8 cellular contexts compared by ENCODE assay signal in genomic region chr11:842370-843002, GRCh38. TPM values are rescaled to one million over a fixed set of nuclear protein-coding genes. Genes with fewer than 3 reads are reported as not detected.
DNase-seq lines count a peak whose midpoint lies in the region; ATAC-seq and TF ChIP-seq lines count a peak whose summit lies in the region.

Gene POLR2L (minus strand): TSS chr11:842529. CDS start chr11:842508, 21 bp downstream.
Gene TSPAN4 (plus strand): TSS chr11:842852. CDS start chr11:850305, 7,453 bp downstream.

- TF ChIP-seq EP300 in upper lobe of left lung (IDR thresholded peaks at IDR 0.05): peak in 1 of 4 donors; percentile 53

- intact Hi-C loops in left cardiac atrium (cut with DNase I): no loop called here

- peak within 1 kb of the TSS; percentile 93 to 97 (median 94) for H3K27ac ChIP-seq in upper lobe of left lung

- 0% methylated on average over 20 of the region's 87 CpGs; no CpG with 5 or more reads in 1 of the 2 donors for WGBS in upper lobe of left lung, 2 donors

- no peaks in the 10 kb centered on the region for H3K27me3 Mint-ChIP-seq in T-helper 1 cell treated with Interleukin-12 subunit alpha and Interleukin-12 subunit beta and Interleukin-4 antibody, amounts not matched to agents 30 μg/mL and 1 μg/mL, for 36 hours (ENCODE audit: low read depth)
- peaks cover 3% of the 10 kb centered on the region for H3K27me3 Mint-ChIP-seq in progenitor cell of endocrine pancreas

- peak; percentile 99 for TF ChIP-seq POLR2A in GM10847 (IDR thresholded peaks at IDR 0.05; ENCODE audit: extremely low read depth, insufficient read length)
- TF ChIP-seq POLR2A in NB4 (IDR thresholded peaks at IDR 0.05; ENCODE audit: extremely low read depth, insufficient read length): peak; percentile 92
- TF ChIP-seq POLR2A in upper lobe of left lung (IDR thresholded peaks at IDR 0.05): peak in 3 of 4 donors; percentile 90 to 97 (median 96)

- peaks cover 2% of the 10 kb centered on the region for H3K36me3 Mint-ChIP-seq in T-helper 1 cell treated with Interleukin-12 subunit alpha and Interleukin-12 subunit beta and Interleukin-4 antibody, amounts not matched to agents 30 μg/mL and 1 μg/mL, for 36 hours (ENCODE audit: low read depth)
- H3K36me3 Mint-ChIP-seq in progenitor cell of endocrine pancreas (ENCODE audit: insufficient read depth): no peaks in the 10 kb centered on the region

- DNase-seq in HEK293T (ENCODE audit: extremely low spot score): peak; percentile 85
- peak; percentile 91 for DNase-seq in NB4 (ENCODE audit: low read depth)
- DNase-seq in amniotic epithelial cell (ENCODE audit: low read depth): peak; percentile 83
- DNase-seq in left cardiac atrium: peak; percentile 94
- peak; percentile 77 for DNase-seq in progenitor cell of endocrine pancreas (ENCODE audit: low spot score, unreplicated experiment)
- peak; percentile 91 to 98 for DNase-seq in upper lobe of left lung

- H3K36me3 ChIP-seq in upper lobe of left lung: peaks cover 20 to 34% (median 31%) of the 10 kb centered on the region in 4 donors

- H3K4me1 ChIP-seq in upper lobe of left lung: peaks cover 38 to 92% (median 63%) of the 10 kb centered on the region in 4 donors

- H3K4me3 Mint-ChIP-seq in T-helper 1 cell treated with Interleukin-12 subunit alpha and Interleukin-12 subunit beta and Interleukin-4 antibody, amounts not matched to agents 30 μg/mL and 1 μg/mL, for 36 hours: peak within 1 kb of the TSS; percentile 85
- peak within 1 kb of the TSS; percentile 84 for H3K4me3 Mint-ChIP-seq in progenitor cell of endocrine pancreas (ENCODE audit: low read depth)

- no peaks in the 10 kb centered on the region for H3K27me3 ChIP-seq in upper lobe of left lung

- POLR2A ChIA-PET in HEK293T (lab: Yijun Ruan, JAX): interaction anchor here (0.5 to 5.4 kb wide), 9 partner anchors 11 to 69 kb away, joined by 3 to 63 read pairs (median 3); partner anchors contain the start of genes CD151, CRACR2B, PNPLA2 and RPLP2

- peak within 1 kb of the TSS; percentile 89 for H3K4me3 ChIP-seq in NB4 (ENCODE audit: low read depth, low read length)
- H3K4me3 ChIP-seq in upper lobe of left lung: peak within 1 kb of the TSS; percentile 63 to 99 (median 92)

- H3K27ac Mint-ChIP-seq in T-helper 1 cell treated with Interleukin-12 subunit alpha and Interleukin-12 subunit beta and Interleukin-4 antibody, amounts not matched to agents 30 μg/mL and 1 μg/mL, for 36 hours: peak within 1 kb of the TSS; percentile 70
- H3K27ac Mint-ChIP-seq in progenitor cell of endocrine pancreas: peak within 1 kb of the TSS; percentile 92

- TF ChIP-seq CTCF in NB4 (IDR thresholded peaks at IDR 0.05; ENCODE audit: low read depth, low read length) (no peak), progenitor cell of endocrine pancreas (IDR thresholded peaks at IDR 0.05; ENCODE audit: unreplicated experiment) (no peak), upper lobe of left lung (IDR thresholded peaks at IDR 0.05) (peak in 4 of 6 experiments; percentile 24 to 50 (median 32))

- peak; percentile 52 to 53 for ATAC-seq in left cardiac atrium
- ATAC-seq in upper lobe of left lung (ENCODE audit: low FRiP score in 2 of 2): peak; percentile 41 to 78

- peaks cover 18% of the 10 kb centered on the region for H3K4me1 Mint-ChIP-seq in T-helper 1 cell treated with Interleukin-12 subunit alpha and Interleukin-12 subunit beta and Interleukin-4 antibody, amounts not matched to agents 30 μg/mL and 1 μg/mL, for 36 hours (ENCODE audit: low read depth)
- peaks cover 15% of the 10 kb centered on the region for H3K4me1 Mint-ChIP-seq in progenitor cell of endocrine pancreas (ENCODE audit: low read depth)

- H3K9me3 Mint-ChIP-seq in T-helper 1 cell treated with Interleukin-12 subunit alpha and Interleukin-12 subunit beta and Interleukin-4 antibody, amounts not matched to agents 30 μg/mL and 1 μg/mL, for 36 hours: no peaks in the 10 kb centered on the region
- H3K9me3 Mint-ChIP-seq in progenitor cell of endocrine pancreas (ENCODE audit: low read depth): no peaks in the 10 kb centered on the region

- CTCF ChIA-PET in HEK293T (lab: Yijun Ruan, JAX): interaction anchor here (0.5 to 1.4 kb wide), 3 partner anchors 8 to 204 kb away, joined by 3 to 4 read pairs (median 3); no protein-coding TSS in a partner anchor

- no peaks in the 10 kb centered on the region for H3K9me3 ChIP-seq in upper lobe of left lung

TF ChIP-seq in HEK293T, 16 proteins besides CTCF, POLR2A, EP300 and RAD21:
- no peak for TF ChIP-seq FOXA1 (IDR thresholded peaks at IDR 0.05)
- TF ChIP-seq ZNF384 (IDR thresholded peaks at IDR 0.05): no peak
- peak; percentile 98 for TF ChIP-seq FOXM1 (IDR thresholded peaks at IDR 0.05; ENCODE audit: borderline replicate concordance)
- no peak for TF ChIP-seq CTBP1 (IDR thresholded peaks at IDR 0.05; ENCODE audit: borderline replicate concordance)
- TF ChIP-seq FOXK2 (IDR thresholded peaks at IDR 0.05): no peak
- no peak for TF ChIP-seq L3MBTL2 (conservative IDR thresholded peaks at IDR 0.05)
- TF ChIP-seq BHLHE40 (IDR thresholded peaks at IDR 0.05; ENCODE audit: borderline replicate concordance): no peak
- TF ChIP-seq ARNT (IDR thresholded peaks at IDR 0.05): peak; percentile 32; the same call in 1 of the 2 replicates
- TF ChIP-seq LEF1 (IDR thresholded peaks at IDR 0.05; ENCODE audit: borderline replicate concordance): no peak; the same call in 1 of the 2 replicates
- TF ChIP-seq ELF4 (IDR thresholded peaks at IDR 0.05): no peak
- no peak for TF ChIP-seq SP1 (IDR thresholded peaks at IDR 0.05)
- peak; percentile 98 for TF ChIP-seq PKNOX1 (IDR thresholded peaks at IDR 0.05)

RNA-seq across cellular contexts. Expression of gene POLR2L, which starts in this region (rescaled TPM):
- total RNA-seq in left cardiac atrium: 100 to 1,000 TPM; 163 to 202 TPM
- 89.6 and 97.9 TPM in 2 replicates for total RNA-seq in progenitor cell of endocrine pancreas
- 100 to 1,000 TPM in 3 of 6 donors, 10 to 100 TPM in 3; 34.1 to 168 (median 102) TPM for total RNA-seq in upper lobe of left lung

RNA-seq across cellular contexts. Expression of gene TSPAN4, which starts in this region (rescaled TPM):
- total RNA-seq in left cardiac atrium (10 to 100 TPM; 46.1 to 63.5 TPM), progenitor cell of endocrine pancreas (24.9 and 27.7 TPM in 2 replicates), upper lobe of left lung (100 to 1,000 TPM in 5 of 6 donors, 10 to 100 TPM in 1; 91.3 to 181 (median 169) TPM)

Comparison
In these comparisons a context has a peak if more than half of its experiments do, and no peak if none do; other contexts are left out.
1. Peak in every context shown above with its lines: DNase-seq, ATAC-seq, H3K4me3 ChIP-seq and H3K27ac ChIP-seq.
2. CTCF ChIP-seq: peak in upper lobe of left lung (4 of 6); none in NB4 (single experiment) and progenitor cell of endocrine pancreas (single experiment).